31 cellular contexts compared by ENCODE assay signal in genomic region chr9:32142074-32142473, GRCh38.
"Had no signal": no experiment of that assay in that cellular context is flagged by ENCODE, and none has a peak within 500 bp of the region (broad histone marks: within the 10 kb centered on the region; RNA-seq: fewer than 3 reads in every experiment).

No MANE protein-coding gene starts in this region.

- H3K36me3 ChIP-seq: adrenal gland, ascending aorta, brain microvascular endothelial cell, breast epithelium, cardiac muscle cell had no signal

- H3K27me3 ChIP-seq: adrenal gland, ascending aorta, body of pancreas, brain microvascular endothelial cell, breast epithelium, cardiac muscle cell had no signal

- ATAC-seq: activated naive CD4-positive, alpha-beta T cell treated with anti-CD3 and anti-CD28 coated beads, Interleukin-2, amount 50 U/mL, for 72 hours; activated naive CD8-positive, alpha-beta T cell treated with anti-CD3 and anti-CD28 coated beads, Interleukin-2, amount 50 U/mL, for 24 hours; activated T-cell treated with anti-CD3 and anti-CD28 coated beads, Interleukin-2, amount 50 U/mL, for 4 hours; activated T-cell treated with anti-CD3 and anti-CD28 coated beads, Interleukin-2, amount 50 U/mL, for 72 hours; activated T-helper 17 cell treated with anti-CD3 and anti-CD28 coated beads, Interleukin-2, amount 50 U/mL, for 72 hours; body of pancreas had no signal

- H3K4me3 ChIP-seq: adrenal gland, ascending aorta, body of pancreas, breast epithelium, cardiac muscle cell had no signal

- DNase-seq: activated effector memory CD4-positive, alpha-beta T cell treated with anti-CD3 and anti-CD28 coated beads, Interleukin-2, amount 50 U/mL, for 16 hours; activated effector memory CD4-positive, alpha-beta T cell treated with Interleukin-2 at 50 U/mL for 16 hours; activated gamma-delta T cell; activated gamma-delta T cell treated with Interleukin-2 at 50 U/mL for 16 hours; activated naive CD4-positive, alpha-beta T cell; activated naive CD4-positive, alpha-beta T cell treated with anti-CD3 and anti-CD28 coated beads for 36 hours; activated naive CD4-positive, alpha-beta T cell treated with anti-CD3 and anti-CD28 coated beads, Interleukin-2, amount 10 ng/mL, durations not matched to agents 7 days and 5 days; activated naive CD4-positive, alpha-beta T cell treated with anti-CD3 and anti-CD28 coated beads, Interleukin-2, amount 50 U/mL, for 16 hours; activated naive CD4-positive, alpha-beta T cell treated with Interleukin-2 at 50 U/mL for 16 hours; activated naive CD8-positive, alpha-beta T cell treated with anti-CD3 and anti-CD28 coated beads for 36 hours; activated naive CD8-positive, alpha-beta T cell treated with anti-CD3 and anti-CD28 coated beads, Interleukin-2, amount 10 ng/mL, durations not matched to agents 7 days and 5 days; activated naive CD8-positive, alpha-beta T cell treated with anti-CD3 and anti-CD28 coated beads, Interleukin-2, amount 50 U/mL, for 24 hours; activated T-cell treated with anti-CD3 and anti-CD28 coated beads, Interleukin-2, amount 50 U/mL, for 24 hours; activated T-cell treated with anti-CD3 and anti-CD28 coated beads, Interleukin-2, amount 50 U/mL, for 4 hours; activated T-cell treated with anti-CD3 and anti-CD28 coated beads, Interleukin-2, amount 50 U/mL, for 48 hours; activated T-cell treated with anti-CD3 and anti-CD28 coated beads, Interleukin-2, amount 50 U/mL, for 72 hours; adrenal gland; amniotic stem cell; amygdala; anterior cingulate cortex; aorta; body of pancreas; brain microvascular endothelial cell; caudate nucleus; central memory CD4-positive, alpha-beta T cell; cerebellar nuclear complex had no signal

- H3K27ac ChIP-seq: adrenal gland, ascending aorta, body of pancreas, brain microvascular endothelial cell, breast epithelium, cardiac muscle cell had no signal

- H3K4me1 ChIP-seq: adrenal gland, ascending aorta, body of pancreas, breast epithelium had no signal

- H3K9me3 ChIP-seq: adrenal gland, ascending aorta, body of pancreas, breast epithelium had no signal
